In the genomic region with DNA sequence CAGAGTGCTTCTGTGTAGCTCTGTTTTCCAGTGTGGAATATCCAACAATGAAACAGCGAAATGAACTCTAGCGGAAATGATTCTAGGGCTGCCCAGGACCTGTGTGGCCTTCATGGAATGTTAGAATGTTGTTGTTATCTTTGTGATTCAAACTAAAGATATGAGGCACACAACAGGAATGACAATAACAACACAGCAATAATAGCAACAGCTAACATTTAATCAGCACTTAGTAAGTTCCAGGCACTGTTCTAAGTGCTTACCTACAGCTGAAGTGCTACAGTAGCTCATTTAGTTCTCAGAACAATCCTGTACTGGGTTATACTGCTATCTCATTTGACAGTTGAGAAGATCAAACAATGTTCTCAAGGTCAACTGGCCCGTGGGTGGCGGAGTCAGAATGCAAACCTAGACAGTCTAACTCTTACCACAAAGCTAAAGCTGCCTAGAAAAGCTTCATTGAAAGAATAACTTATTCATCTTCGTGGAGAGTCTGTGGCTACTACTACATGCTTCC, we compare ENCODE assay signal across 15 cellular contexts.
A peak's percentile ranks its signal among the peaks of the same experiment; 100 is the strongest.
DNase-seq lines count a peak whose midpoint lies in the region; ATAC-seq and TF ChIP-seq lines count a peak whose summit lies in the region.
"Had no signal": no experiment of that assay in that cellular context is flagged by ENCODE, and none has a peak within 500 bp of the region (broad histone marks: within the 10 kb centered on the region; RNA-seq: fewer than 3 reads in every experiment).

No MANE protein-coding gene starts in this region.

- CTCF ChIA-PET in HCT116 (lab: Charles Lee) = no interaction called here
- CTCF ChIA-PET in CD8-positive, alpha-beta T cell (lab: Charles Lee) = no interaction called here

- POLR2A ChIA-PET in HCT116 (lab: Charles Lee) = no interaction called here
- POLR2A ChIA-PET in CD8-positive, alpha-beta T cell (lab: Charles Lee) = interaction anchor here (1.1 kb wide), 1 partner anchor 22 kb away, joined by 3 read pairs; no protein-coding TSS in a partner anchor

- intact Hi-C loops in HCT116 (cut with micrococcal nuclease) = no loop called here
- intact Hi-C loops in CD8-positive, alpha-beta T cell (cut with DNase I, micrococcal nuclease) = loop anchor here (5.0 to 10.0 kb wide), 2 partner anchors 38 to 75 kb away; no protein-coding TSS in a partner anchor

- TF ChIP-seq POLR2A in HCT116 (IDR thresholded peaks at IDR 0.05; ENCODE audit: borderline replicate concordance, extremely low read depth, insufficient read depth, insufficient read length) = no peak

- H3K4me3 ChIP-seq in HCT116 (replicated peaks in 1 of 2; ENCODE audit: low read depth in 1 of 2, low read length in 2 of 2) (no peak overlapping the region), hepatocyte (no peak overlapping the region)
- no peak overlapping the region for H3K4me3 ChIP-seq in CD8-positive, alpha-beta T cell (ENCODE audit: low read depth, low read length)
- H3K4me3 ChIP-seq: right atrium auricular region, stomach had no signal

- H3K9me2 ChIP-seq in HCT116 (ENCODE audit: insufficient read depth) (no peaks in the 10 kb centered on the region), hepatocyte (replicated peaks; ENCODE audit: insufficient read depth) (no peaks in the 10 kb centered on the region)

- no peaks in the 10 kb centered on the region for H3K27me3 ChIP-seq in HCT116 (ENCODE audit: insufficient read depth, low read length)
- no peaks in the 10 kb centered on the region for H3K27me3 ChIP-seq in hepatocyte
- no peaks in the 10 kb centered on the region for H3K27me3 ChIP-seq in CD8-positive, alpha-beta T cell (ENCODE audit: insufficient read depth, low read length)
- H3K27me3 ChIP-seq: right atrium auricular region, stomach had no signal

- peak overlapping the region; percentile 59 for H3K4me2 ChIP-seq in HCT116 (ENCODE audit: low read length)
- H3K4me2 ChIP-seq in hepatocyte = no peak overlapping the region

- RAD21 ChIA-PET in HCT116 (lab: Charles Lee; ENCODE audit: low non-redundant PET in 1 of 2, low total read pairs in 2 of 2, uncharacterized antibody in 2 of 2, unreplicated experiment in 2 of 2) = no interaction called here

- H3K79me2 ChIP-seq in HCT116 (ENCODE audit: insufficient read depth, low read length) (no peaks in the 10 kb centered on the region), hepatocyte (peaks cover 55% of the 10 kb centered on the region)

- no peak overlapping the region for H2AFZ ChIP-seq in HCT116 (ENCODE audit: low read depth, low read length, poor library complexity, severe bottlenecking)
- no peak overlapping the region for H2AFZ ChIP-seq in hepatocyte

- no peaks in the 10 kb centered on the region for H3K27me3 Mint-ChIP-seq in CD8-positive, alpha-beta T cell (ENCODE audit: low read depth)

- H3K27ac ChIP-seq in HCT116 (ENCODE audit: low read depth, low read length) (no peak overlapping the region), hepatocyte (peak overlapping the region; percentile 9)
- H3K27ac ChIP-seq in CD8-positive, alpha-beta T cell (ENCODE audit: low read depth, low read length) = no peak overlapping the region
- H3K27ac ChIP-seq: right atrium auricular region had no signal

- H3K9ac ChIP-seq in HCT116 (ENCODE audit: low read length) = no peak overlapping the region

- no peak overlapping the region for H3K4me3 Mint-ChIP-seq in stimulated activated effector memory CD8-positive, alpha-beta T cell treated with anti-CD3 and anti-CD28 coated beads, Interleukin-12 subunit alpha, Interleukin-12 subunit beta, amount 100 ng/mL, for 72 hours
- H3K4me3 Mint-ChIP-seq in CD8-positive, alpha-beta T cell = no peak overlapping the region
- H3K4me3 Mint-ChIP-seq: immature natural killer cell had no signal

- no peaks in the 10 kb centered on the region for H3K36me3 ChIP-seq in HCT116 (ENCODE audit: control insufficient read depth in 1 of 2, insufficient read depth in 2 of 2, low read length in 2 of 2)
- no peaks in the 10 kb centered on the region for H3K36me3 ChIP-seq in hepatocyte (replicated peaks; ENCODE audit: insufficient read depth, low read depth)
- no peaks in the 10 kb centered on the region for H3K36me3 ChIP-seq in CD8-positive, alpha-beta T cell (ENCODE audit: insufficient read depth, low read length)
- H3K36me3 ChIP-seq: right atrium auricular region, stomach had no signal

- TF ChIP-seq RAD21 in HCT116 (IDR thresholded peaks at IDR 0.05; ENCODE audit: low read depth) = no peak

- ATAC-seq in HCT116 = peak; percentile 56
- ATAC-seq in stimulated activated effector memory CD8-positive, alpha-beta T cell treated with anti-CD3 and anti-CD28 coated beads, Interleukin-12 subunit alpha, Interleukin-12 subunit beta, amount 100 ng/mL, for 72 hours = peak; percentile 60
- ATAC-seq in CD8-positive, alpha-beta T cell = no peak

- WGBS in hepatocyte (ENCODE audit: low lambda C conversion rate, missing lambda C conversion rate) = 45% methylated on average over 5 of the region's 5 CpGs

- H4K20me1 ChIP-seq in HCT116 (ENCODE audit: insufficient read depth) (no peaks in the 10 kb centered on the region), hepatocyte (ENCODE audit: insufficient read depth, poor library complexity, severe bottlenecking) (no peaks in the 10 kb centered on the region)

- no peak for TF ChIP-seq CTCF in HCT116 (IDR thresholded peaks at IDR 0.05 in 2 of 3, conservative IDR thresholded peaks at IDR 0.05 in 1 of 3; ENCODE audit: borderline replicate concordance in 1 of 3, insufficient read depth in 1 of 3, low read depth in 2 of 3, low read length in 2 of 3)
- TF ChIP-seq CTCF in hepatocyte (IDR thresholded peaks at IDR 0.05; ENCODE audit: poor library complexity) = no peak
- no peak for TF ChIP-seq CTCF in CD8-positive, alpha-beta T cell (IDR thresholded peaks at IDR 0.05)

- H3K4me1 ChIP-seq in HCT116 (ENCODE audit: control insufficient read depth in 1 of 2, insufficient read depth in 2 of 2, low read length in 2 of 2) (peaks cover 15 to 40% of the 10 kb centered on the region in 2 experiments), hepatocyte (ENCODE audit: insufficient read depth) (peaks cover 51% of the 10 kb centered on the region)
- H3K4me1 ChIP-seq in CD8-positive, alpha-beta T cell (ENCODE audit: insufficient read depth, low read length) = peaks cover 24% of the 10 kb centered on the region

- DNase-seq in HCT116 (ENCODE audit: low read depth, low spot score) (no peak), SW480 (ENCODE audit: low spot score) (peak; percentile 73), hepatocyte (ENCODE audit: low spot score) (no peak), HuH-7 (ENCODE audit: low spot score) (no peak), anterior cingulate cortex (lab: John Stamatoyannopoulos, UW) (no peak)
- no peak for DNase-seq in stimulated activated effector memory CD8-positive, alpha-beta T cell treated with anti-CD3 and anti-CD28 coated beads, Interleukin-12 subunit alpha, Interleukin-12 subunit beta, amount 100 ng/mL, for 72 hours (ENCODE audit: low spot score in 2 of 2)
- no peak for DNase-seq in CD8-positive, alpha-beta T cell
- DNase-seq: activated CD4-positive, alpha-beta T cell treated with anti-CD3 and anti-CD28 coated beads for 4 hours; amygdala; Caco-2; immature natural killer cell; NCI-H1092; stomach; T-helper 1 cell had no signal

- BruUV-seq in HCT116 (replicated peaks; lab: Mats Ljungman, UMichigan) = no TSS peak

- no peaks in the 10 kb centered on the region for H3K36me3 Mint-ChIP-seq in stimulated activated effector memory CD8-positive, alpha-beta T cell treated with anti-CD3 and anti-CD28 coated beads, Interleukin-12 subunit alpha, Interleukin-12 subunit beta, amount 100 ng/mL, for 72 hours
- H3K36me3 Mint-ChIP-seq in CD8-positive, alpha-beta T cell = no peaks in the 10 kb centered on the region

- no peak overlapping the region for H3K27ac Mint-ChIP-seq in stimulated activated effector memory CD8-positive, alpha-beta T cell treated with anti-CD3 and anti-CD28 coated beads, Interleukin-12 subunit alpha, Interleukin-12 subunit beta, amount 100 ng/mL, for 72 hours
- H3K27ac Mint-ChIP-seq in CD8-positive, alpha-beta T cell = no peak overlapping the region
- H3K27ac Mint-ChIP-seq: immature natural killer cell had no signal

- no peaks in the 10 kb centered on the region for H3K9me3 Mint-ChIP-seq in stimulated activated effector memory CD8-positive, alpha-beta T cell treated with anti-CD3 and anti-CD28 coated beads, Interleukin-12 subunit alpha, Interleukin-12 subunit beta, amount 100 ng/mL, for 72 hours
- H3K9me3 Mint-ChIP-seq in CD8-positive, alpha-beta T cell = no peaks in the 10 kb centered on the region

- H3K9me3 ChIP-seq in HCT116 (ENCODE audit: control insufficient read depth in 1 of 2, insufficient read depth in 1 of 2, low read depth in 1 of 2, low read length in 2 of 2) = no peaks in the 10 kb centered on the region
- H3K9me3 ChIP-seq in hepatocyte (ENCODE audit: low read depth) = no peaks in the 10 kb centered on the region
- no peaks in the 10 kb centered on the region for H3K9me3 ChIP-seq in CD8-positive, alpha-beta T cell (ENCODE audit: low read length)
- H3K9me3 ChIP-seq: Caco-2, right atrium auricular region, stomach had no signal

- peaks cover 9% of the 10 kb centered on the region for H3K4me1 Mint-ChIP-seq in stimulated activated effector memory CD8-positive, alpha-beta T cell treated with anti-CD3 and anti-CD28 coated beads, Interleukin-12 subunit alpha, Interleukin-12 subunit beta, amount 100 ng/mL, for 72 hours
- peaks cover 25% of the 10 kb centered on the region for H3K4me1 Mint-ChIP-seq in CD8-positive, alpha-beta T cell (ENCODE audit: low read depth)

TF ChIP-seq in HCT116, 20 proteins besides CTCF, POLR2A, EP300 and RAD21:
- TF ChIP-seq JUND (IDR thresholded peaks at IDR 0.05) = peak; percentile 28; the same call in 1 of the 2 replicates
- TF ChIP-seq CEBPB (IDR thresholded peaks at IDR 0.05; ENCODE audit: low read depth) = no peak
